Comparison of ENCODE assay signal across 22 cellular contexts in genomic region chr2:159307942-159308341, GRCh38. TPM values are rescaled to one million over a fixed set of nuclear protein-coding genes. Genes with fewer than 3 reads are reported as not detected.
DNase-seq lines count a peak whose midpoint lies in the region; ATAC-seq, FAIRE-seq and TF ChIP-seq lines count a peak whose summit lies in the region.
"Had no signal": no experiment of that assay in that cellular context is flagged by ENCODE, and none has a peak within 500 bp of the region (broad histone marks: within the 10 kb centered on the region; RNA-seq: fewer than 3 reads in every experiment).

No MANE protein-coding gene starts in this region.

- TF ChIP-seq POLR2A in HepG2 (IDR thresholded peaks at IDR 0.05; ENCODE audit: insufficient read depth in 1 of 2, low read depth in 2 of 2, low read length in 2 of 2) (no peak), right lobe of liver (IDR thresholded peaks at IDR 0.05) (no peak), IMR-90 (IDR thresholded peaks at IDR 0.05; ENCODE audit: low read depth, low read length) (no peak), K562 (conservative IDR thresholded peaks at IDR 0.05) (no peak)

- H2BK20ac ChIP-seq in IMR-90 (ENCODE audit: low read depth, low read length): no peak overlapping the region

- FAIRE-seq in HepG2 (lab: Jason Lieb, UNC) (no peak), K562 (lab: Jason Lieb, UNC) (no peak)
- FAIRE-seq: GM12891, GM19239 had no signal

- CTCF ChIA-PET in HepG2 (lab: Yijun Ruan, JAX; ENCODE audit: low intra/inter-chr PET ratio, low total read pairs) (no interaction called here), IMR-90 (lab: Yijun Ruan, JAX) (no interaction called here), K562 (lab: Yijun Ruan, JAX; ENCODE audit: low intra/inter-chr PET ratio) (no interaction called here)

- H3K4me1 ChIP-seq in HepG2 (ENCODE audit: insufficient read depth, low read length) (peaks cover 9% of the 10 kb centered on the region), right lobe of liver (no peaks in the 10 kb centered on the region), IMR-90 (ENCODE audit: control insufficient read depth, insufficient read depth, low read length) (no peaks in the 10 kb centered on the region), K562 (replicated peaks in 1 of 2; ENCODE audit: control insufficient read depth in 2 of 2, insufficient read depth in 2 of 2, low read length in 2 of 2) (no peaks in the 10 kb centered on the region), mucosa of descending colon (ENCODE audit: low read depth) (no peaks in the 10 kb centered on the region)
- H3K4me1 ChIP-seq: BE2C, BLaER1 had no signal

- no peak overlapping the region for H3K23ac ChIP-seq in IMR-90 (ENCODE audit: low read depth, low read length)

- H3K9me1 ChIP-seq in IMR-90 (ENCODE audit: insufficient read depth, low read length): no peaks in the 10 kb centered on the region
- no peaks in the 10 kb centered on the region for H3K9me1 ChIP-seq in K562 (ENCODE audit: control insufficient read depth, insufficient read depth, low read length)

- H2AFZ ChIP-seq in HepG2 (ENCODE audit: low read length) (no peak overlapping the region), IMR-90 (replicated peaks; ENCODE audit: low read length, poor library complexity) (no peak overlapping the region), K562 (ENCODE audit: low read depth, low read length) (no peak overlapping the region)

- no peak overlapping the region for H2BK120ac ChIP-seq in IMR-90 (ENCODE audit: low read depth, low read length)

- TF ChIP-seq CTCF in HepG2 (CRISPR knock-in tag; IDR thresholded peaks at IDR 0.05) (no peak), right lobe of liver (IDR thresholded peaks at IDR 0.05) (no peak), IMR-90 (conservative IDR thresholded peaks at IDR 0.05; ENCODE audit: low read depth, low read length) (no peak), K562 (IDR thresholded peaks at IDR 0.05 in 2 of 3, conservative IDR thresholded peaks at IDR 0.05 in 1 of 3; ENCODE audit: insufficient read depth in 2 of 3, low read depth in 1 of 3, low read length in 3 of 3) (no peak), mucosa of descending colon (IDR thresholded peaks at IDR 0.05) (no peak)

- TF ChIP-seq RAD21 in HepG2 (CRISPR knock-in tag; IDR thresholded peaks at IDR 0.05) (no peak), IMR-90 (IDR thresholded peaks at IDR 0.05; ENCODE audit: low read length) (no peak), K562 (CRISPR knock-in tag; conservative IDR thresholded peaks at IDR 0.05 in 1 of 2, IDR thresholded peaks at IDR 0.05 in 1 of 2) (no peak)

- dilution Hi-C loops in IMR-90 (cut with HindIII; ENCODE audit: low sequenced_read_pairs, unreplicated experiment): no loop called here

- POLR2A ChIA-PET in HepG2 (lab: Yijun Ruan, JAX) (no interaction called here), IMR-90 (lab: Charles Lee; ENCODE audit: unreplicated experiment) (no interaction called here), K562 (lab: Yijun Ruan, JAX) (no interaction called here)

- H2BK15ac ChIP-seq in IMR-90 (ENCODE audit: low read depth, low read length): no peak overlapping the region

- H2BK5ac ChIP-seq in IMR-90 (ENCODE audit: low read depth, low read length, poor library complexity, severe bottlenecking): no peak overlapping the region

- H3K4me2 ChIP-seq in HepG2 (ENCODE audit: low read depth, low read length) (no peak overlapping the region), IMR-90 (ENCODE audit: low read depth, low read length) (no peak overlapping the region), K562 (ENCODE audit: insufficient read depth, low read length) (no peak overlapping the region)
- H3K4me2 ChIP-seq: BLaER1 had no signal

- H3K14ac ChIP-seq in IMR-90 (replicated peaks; ENCODE audit: low read depth, low read length): no peak overlapping the region

- no peak overlapping the region for H4K8ac ChIP-seq in IMR-90 (ENCODE audit: low read depth in 2 of 2, low read length in 2 of 2)

- H4K20me1 ChIP-seq in HepG2 (ENCODE audit: insufficient read depth, low read length) (no peaks in the 10 kb centered on the region), IMR-90 (ENCODE audit: insufficient read depth, low read length) (no peaks in the 10 kb centered on the region), K562 (replicated peaks; ENCODE audit: control insufficient read depth, insufficient read depth, low read length) (no peaks in the 10 kb centered on the region)
- H4K20me1 ChIP-seq: BLaER1 had no signal

- in situ Hi-C loops in HepG2 (cut with HindIII; ENCODE audit: extremely low pct_ligation_motif_present, low pct_unique_long_range_greater_than_20kb) (no loop called here), IMR-90 (cut with MboI; ENCODE audit: low sequenced_read_pairs) (no loop called here), K562 (cut with MboI) (no loop called here)

- H3K4ac ChIP-seq in IMR-90 (ENCODE audit: low read depth, low read length): no peak overlapping the region

- H3K79me1 ChIP-seq in IMR-90 (ENCODE audit: low read depth in 1 of 2, low read length in 2 of 2): no peaks in the 10 kb centered on the region

- ATAC-seq in HepG2 (no peak), right lobe of liver (no peak), IMR-90 (ENCODE audit: low read depth) (no peak), K562 (no peak), mucosa of descending colon (no peak)

- H3K4me3 ChIP-seq in HepG2 (replicated peaks in 1 of 3; ENCODE audit: insufficient read depth in 1 of 3, low read depth in 2 of 3, low read length in 3 of 3): no peak overlapping the region
- H3K4me3 ChIP-seq in right lobe of liver: no peak overlapping the region
- no peak overlapping the region for H3K4me3 ChIP-seq in IMR-90 (ENCODE audit: insufficient read depth, low read depth, low read length)
- no peak overlapping the region for H3K4me3 ChIP-seq in K562
- no peak overlapping the region for H3K4me3 ChIP-seq in mucosa of descending colon
- H3K4me3 ChIP-seq: BLaER1 had no signal

- H3K9me3 ChIP-seq in HepG2 (ENCODE audit: low read length) (no peaks in the 10 kb centered on the region), right lobe of liver (no peaks in the 10 kb centered on the region), IMR-90 (ENCODE audit: control insufficient read depth, insufficient read depth, low read length) (no peaks in the 10 kb centered on the region; the same call in 1 of the 2 replicates), K562 (replicated peaks; ENCODE audit: control insufficient read depth, insufficient read depth, low read depth, low read length) (no peaks in the 10 kb centered on the region), mucosa of descending colon (no peaks in the 10 kb centered on the region)
- H3K9me3 ChIP-seq: BE2C had no signal

- H3K18ac ChIP-seq in IMR-90 (ENCODE audit: low read depth, low read length): no peak overlapping the region

- no peak overlapping the region for H2AK9ac ChIP-seq in IMR-90 (replicated peaks; ENCODE audit: low read depth, low read length, poor library complexity)

- H2AK5ac ChIP-seq in IMR-90 (ENCODE audit: low read depth, low read length): no peak overlapping the region

- H3K79me2 ChIP-seq in HepG2 (ENCODE audit: insufficient read depth, low read length): no peaks in the 10 kb centered on the region
- no peaks in the 10 kb centered on the region for H3K79me2 ChIP-seq in K562 (ENCODE audit: control insufficient read depth, insufficient read depth, low read length)

- no peak for TF ChIP-seq EP300 in HepG2 (IDR thresholded peaks at IDR 0.05; ENCODE audit: low read depth in 2 of 2, low read length in 2 of 2)
- no peak for TF ChIP-seq EP300 in HepG2 (CRISPR knock-in tag; IDR thresholded peaks at IDR 0.05; ENCODE audit: borderline replicate concordance)
- TF ChIP-seq EP300 in K562 (IDR thresholded peaks at IDR 0.05; ENCODE audit: low read length): no peak

- H3K9ac ChIP-seq in HepG2 (ENCODE audit: insufficient read depth, low read depth, low read length) (no peak overlapping the region), IMR-90 (ENCODE audit: low read depth, low read length) (no peak overlapping the region), K562 (ENCODE audit: insufficient read depth in 1 of 2, low read depth in 2 of 2, low read length in 2 of 2) (no peak overlapping the region)
- H3K9ac ChIP-seq: BLaER1 had no signal

- DNase-seq in HepG2 (ENCODE audit: low spot score): no peak
- DNase-seq in right lobe of liver: no peak
- DNase-seq in IMR-90: no peak
- DNase-seq in K562 (ENCODE audit: extremely low read depth in 1 of 4, low spot score in 3 of 4): no peak
- no peak for DNase-seq in islet precursor cell
- no peak for DNase-seq in hepatic stellate cell (ENCODE audit: low spot score)
- no peak for DNase-seq in mucosa of descending colon
- DNase-seq: ACHN; BE2C; C1 segment of cervical spinal cord; CD4-positive, alpha-beta memory T cell; CD4-positive, CD25-positive, alpha-beta regulatory T cell; CD8-positive, alpha-beta memory T cell; COR-L47; DMS 273 treated with DMSO at 0.1 percent for 48 hours; DMS153; DMS79 treated with DMSO at 0.1 percent for 48 hours; GDM1 had no signal

- H3K27ac ChIP-seq in HepG2 (ENCODE audit: extremely low read length, insufficient read depth, low read length): no peak overlapping the region
- H3K27ac ChIP-seq in right lobe of liver: no peak overlapping the region
- no peak overlapping the region for H3K27ac ChIP-seq in IMR-90 (ENCODE audit: insufficient read depth, low read length)
- H3K27ac ChIP-seq in K562 (ENCODE audit: extremely low read depth, low read depth, low read length): no peak overlapping the region
- H3K27ac ChIP-seq: 22Rv1, BLaER1 had no signal

- H3K36me3 ChIP-seq in HepG2 (replicated peaks in 1 of 2; ENCODE audit: control insufficient read depth in 1 of 2, insufficient read depth in 2 of 2, low read length in 2 of 2) (no peaks in the 10 kb centered on the region), right lobe of liver (no peaks in the 10 kb centered on the region), IMR-90 (ENCODE audit: control insufficient read depth, insufficient read depth, low read length) (no peaks in the 10 kb centered on the region), K562 (ENCODE audit: control insufficient read depth, insufficient read depth, low read length) (no peaks in the 10 kb centered on the region), mucosa of descending colon (ENCODE audit: low read depth) (no peaks in the 10 kb centered on the region)
- H3K36me3 ChIP-seq: BE2C, BLaER1 had no signal

- no peak overlapping the region for H4K91ac ChIP-seq in IMR-90 (ENCODE audit: insufficient read depth, low read depth, low read length)

- no peak overlapping the region for H3K56ac ChIP-seq in IMR-90 (ENCODE audit: extremely low read depth, insufficient read depth, low read length)

- intact Hi-C loops in HepG2 (cut with micrococcal nuclease; ENCODE audit: unreplicated experiment) (no loop called here), right lobe of liver (cut with DNase I) (no loop called here), IMR-90 (cut with micrococcal nuclease) (no loop called here), K562 (cut with micrococcal nuclease) (no loop called here), mucosa of descending colon (cut with DNase I, micrococcal nuclease) (no loop called here)

- BruUV-seq in HepG2 (replicated peaks; lab: Mats Ljungman, UMichigan): no TSS peak
- no TSS peak for BruUV-seq in IMR-90 (replicated peaks; lab: Mats Ljungman, UMichigan)
- no TSS peak for BruUV-seq in K562 (replicated peaks; lab: Mats Ljungman, UMichigan)

- no peaks in the 10 kb centered on the region for H3K27me3 ChIP-seq in HepG2 (ENCODE audit: control insufficient read depth in 1 of 2, insufficient read depth in 2 of 2, low read length in 2 of 2)
- no peaks in the 10 kb centered on the region for H3K27me3 ChIP-seq in right lobe of liver
- H3K27me3 ChIP-seq in IMR-90 (ENCODE audit: control insufficient read depth, insufficient read depth, low read length): no peaks in the 10 kb centered on the region
- H3K27me3 ChIP-seq in K562 (ENCODE audit: control insufficient read depth in 2 of 2, insufficient read depth in 2 of 2, low read length in 2 of 2): no peaks in the 10 kb centered on the region
- H3K27me3 ChIP-seq: BE2C, BLaER1 had no signal

- H4K5ac ChIP-seq in IMR-90 (ENCODE audit: low read depth, low read length): no peak overlapping the region

RNA-seq across cellular contexts. Expression of gene WDSUB1, which starts 21.4 kb away (rescaled TPM):
- 10.7 and 16.3 TPM in 2 replicates for total RNA-seq in HepG2 (2016; rRNA removed; fragmentation: Illumina TruSeq; extraction: Trizol)
- total RNA-seq in HepG2 (2016; cell fraction: cytosol; rRNA removed; fragmentation: Illumina TruSeq; extraction: Trizol; ENCODE audit: low read depth): 7.2 and 7.7 TPM in 2 replicates
- total RNA-seq in HepG2 (2016; cell fraction: insoluble cytoplasmic fraction; rRNA removed; fragmentation: Illumina TruSeq; extraction: Trizol): 10.5 and 14.5 TPM in 2 replicates
- 7.8 and 8.5 TPM in 2 replicates for total RNA-seq in HepG2 (2016; cell fraction: membrane; rRNA removed; fragmentation: Illumina TruSeq; extraction: Trizol)
- total RNA-seq in HepG2 (2016; cell fraction: nucleus; rRNA removed; fragmentation: Illumina TruSeq; extraction: Trizol): 8.5 and 11.2 TPM in 2 replicates
- 9.6 and 10.1 TPM in 2 replicates for polyA plus RNA-seq in HepG2 (2011; rRNA removed)
- polyA plus RNA-seq in HepG2 (2011; cell fraction: cytosol; rRNA removed): 7.2 and 9.2 TPM in 2 replicates
- polyA plus RNA-seq in HepG2 (2011; cell fraction: nucleus; rRNA removed): 10.9 and 12.9 TPM in 2 replicates
- polyA plus RNA-seq in HepG2 (2012): 12.0 and 15.3 TPM in 2 replicates
- polyA plus RNA-seq in HepG2 (2016; cell fraction: cytosol; fragmentation: Illumina TruSeq; extraction: Trizol; ENCODE audit: low read depth): 3.7 and 4.7 TPM in 2 replicates
- polyA plus RNA-seq in HepG2 (2016; cell fraction: insoluble cytoplasmic fraction; fragmentation: Illumina TruSeq; extraction: Trizol; ENCODE audit: low read depth): 16.5 and 18.2 TPM in 2 replicates
- polyA plus RNA-seq in HepG2 (2016; cell fraction: membrane; fragmentation: Illumina TruSeq; extraction: Trizol; ENCODE audit: low read depth): 5.8 and 6.6 TPM in 2 replicates
- 12.5 and 14.0 TPM in 2 replicates for polyA plus RNA-seq in HepG2 (2016; cell fraction: nucleus; fragmentation: Illumina TruSeq; extraction: Trizol; ENCODE audit: insufficient read depth, low read depth)
- 5.6 and 17.7 TPM in 2 replicates for polyA minus RNA-seq in HepG2 (2011; rRNA and poly(A)+ RNA removed; ENCODE audit: low replicate concordance)
- polyA minus RNA-seq in HepG2 (2011; cell fraction: cytosol; rRNA and poly(A)+ RNA removed): 5.4 and 5.7 TPM in 2 replicates
- 25.5 and 31.1 TPM in 2 replicates for polyA minus RNA-seq in HepG2 (2011; cell fraction: nucleus; rRNA and poly(A)+ RNA removed)
- total RNA-seq in right lobe of liver: 1 to 10 TPM; 2.2 to 4.3 (median 3.2) TPM
- 5.0 and 5.2 TPM in 2 replicates for total RNA-seq in IMR-90 (2012; rRNA removed)
- polyA plus RNA-seq in IMR-90 (2012; rRNA removed): 3.9 and 4.8 TPM in 2 replicates
- 2.3 and 3.0 TPM in 2 replicates for polyA plus RNA-seq in IMR-90 (2012; cell fraction: cytosol; rRNA removed)
- polyA plus RNA-seq in IMR-90 (2012; cell fraction: nucleus; rRNA removed; ENCODE audit: low replicate concordance): 2.3 and 4.7 TPM in 2 replicates
- total RNA-seq in K562 (2011; cell fraction: chromatin; rRNA removed; ENCODE audit: low replicate concordance): 19.6 and 26.3 TPM in 2 replicates
- 7.2 and 12.6 TPM in 2 replicates for total RNA-seq in K562 (2011; cell fraction: nucleolus; rRNA removed)
- 10.6 and 11.9 TPM in 2 replicates for total RNA-seq in K562 (2011; cell fraction: nucleoplasm; rRNA removed)
- 7.7 and 9.0 TPM in 2 replicates for total RNA-seq in K562 (2014; rRNA removed)
- 13.7 TPM in 2 replicates for total RNA-seq in K562 (2014; rRNA removed; fragmentation: Illumina TruSeq; extraction: Trizol)
- 11.2 and 12.3 TPM in 2 replicates for total RNA-seq in K562 (2015; rRNA removed; fragmentation: Illumina TruSeq; extraction: Trizol)
- 10.0 and 10.9 TPM in 2 replicates for total RNA-seq in K562 (2021)
- polyA plus RNA-seq in K562 (2011; rRNA removed): 9.4 and 10.0 TPM in 2 replicates
- polyA plus RNA-seq in K562 (2011; cell fraction: cytosol; rRNA removed): 4.2 and 6.7 TPM in 2 replicates
- polyA plus RNA-seq in K562 (2011; cell fraction: nucleus; rRNA removed): 12.5 and 14.2 TPM in 2 replicates
- polyA plus RNA-seq in K562 (2012): 10.9 and 18.0 TPM in 2 replicates
- 10.0 and 11.1 TPM in 2 replicates for polyA plus RNA-seq in K562 (2014; fragmentation: Illumina TruSeq; extraction: Trizol)
- polyA plus RNA-seq in K562 (2014; fragmentation: Nextera tagmentation; extraction: Ambion mirVana): 1 to 10 TPM; 5.2 to 6.3 TPM
- 8.5 and 12.3 TPM in 2 replicates for polyA plus RNA-seq in K562 (2014; rRNA removed)
- polyA minus RNA-seq in K562 (2011; rRNA and poly(A)+ RNA removed): 16.4 and 18.0 TPM in 2 replicates
- 8.0 and 8.3 TPM in 2 replicates for polyA minus RNA-seq in K562 (2011; cell fraction: cytosol; rRNA and poly(A)+ RNA removed)
- 11.3 and 18.9 TPM in 2 replicates for polyA minus RNA-seq in K562 (2011; cell fraction: nucleus; rRNA and poly(A)+ RNA removed)
- total RNA-seq in mucosa of descending colon: 10 to 100 TPM in 1 of 3 donors, 1 to 10 TPM in 2; 7.5 to 12.5 (median 9.1) TPM

Comparison
In these comparisons a context has a peak if more than half of its experiments do, and no peak if none do; other contexts are left out.
1. Of the 241 proteins assayed by ChIP-seq in both HepG2 and K562: peak only in HepG2: MAFK; only in K562: MAFG; in both: MAFF; in neither: 238.